15 cellular contexts compared by ENCODE assay signal in genomic region chr14:97838986-97839385, GRCh38.
DNase-seq lines count a peak whose midpoint lies in the region; ATAC-seq lines count a peak whose summit lies in the region.
"Had no signal": no experiment of that assay in that cellular context is flagged by ENCODE, and none has a peak within 500 bp of the region (broad histone marks: within the 10 kb centered on the region; RNA-seq: fewer than 3 reads in every experiment).

No MANE protein-coding gene starts in this region.

- H3K9me3 Mint-ChIP-seq in activated T-cell treated with anti-CD3 and anti-CD28 coated beads, Interleukin-2, amount 50 U/mL, for 24 hours = no peaks in the 10 kb centered on the region
- H3K9me3 Mint-ChIP-seq: CD8-positive, alpha-beta T cell had no signal

- DNase-seq in NCI-H146 treated with DMSO at 0.1 percent for 48 hours (lab: John Stamatoyannopoulos, UW; ENCODE audit: unreplicated experiment) (peak; percentile 4), NCI-H345 (lab: John Stamatoyannopoulos, UW) (peak; percentile 80), NCI-H748 (lab: John Stamatoyannopoulos, UW; ENCODE audit: unreplicated experiment) (peak; percentile 94), caudate nucleus (lab: John Stamatoyannopoulos, UW) (no peak), CD1c-positive myeloid dendritic cell (ENCODE audit: extremely low spot score) (no peak)
- no peak for DNase-seq in activated T-cell treated with anti-CD3 and anti-CD28 coated beads, Interleukin-2, amount 50 U/mL, for 24 hours
- DNase-seq: BE2C; CD8-positive, alpha-beta T cell; COR-L47; DMS153; DND-41; GDM1 had no signal

- H3K27ac ChIP-seq in caudate nucleus (ENCODE audit: low read depth, low read length) = no peak overlapping the region
- H3K27ac ChIP-seq: A549, C4-2B had no signal

- no peak overlapping the region for H3K27ac Mint-ChIP-seq in activated T-cell treated with anti-CD3 and anti-CD28 coated beads, Interleukin-2, amount 50 U/mL, for 24 hours
- H3K27ac Mint-ChIP-seq: CD8-positive, alpha-beta T cell had no signal

- no peaks in the 10 kb centered on the region for H3K36me3 Mint-ChIP-seq in activated T-cell treated with anti-CD3 and anti-CD28 coated beads, Interleukin-2, amount 50 U/mL, for 24 hours (ENCODE audit: low read depth)
- H3K36me3 Mint-ChIP-seq: CD8-positive, alpha-beta T cell had no signal

- no peak overlapping the region for H3K4me3 Mint-ChIP-seq in activated T-cell treated with anti-CD3 and anti-CD28 coated beads, Interleukin-2, amount 50 U/mL, for 24 hours
- H3K4me3 Mint-ChIP-seq: CD8-positive, alpha-beta T cell had no signal

- H3K4me1 Mint-ChIP-seq in activated T-cell treated with anti-CD3 and anti-CD28 coated beads, Interleukin-2, amount 50 U/mL, for 24 hours (ENCODE audit: low read depth) = peaks cover 6% of the 10 kb centered on the region

- ATAC-seq in HG02623 (IDR thresholded peaks at IDR 0.05; ENCODE audit: unreplicated experiment) = no peak
- ATAC-seq: A549; CD8-positive, alpha-beta T cell had no signal

- H3K27me3 Mint-ChIP-seq in activated T-cell treated with anti-CD3 and anti-CD28 coated beads, Interleukin-2, amount 50 U/mL, for 24 hours = no peaks in the 10 kb centered on the region

Comparison
In these comparisons a context has a peak if more than half of its experiments do, and no peak if none do; other contexts are left out.
1. DNase-seq: peak in NCI-H146 treated with DMSO at 0.1 percent for 48 hours (single experiment), NCI-H345 (single experiment) and NCI-H748 (single experiment); none in caudate nucleus (0 of 61), activated T-cell treated with anti-CD3 and anti-CD28 coated beads, Interleukin-2, amount 50 U/mL, for 24 hours (single experiment) and CD1c-positive myeloid dendritic cell (single experiment).